In genomic region chr11:63719987-63720386, GRCh38 we compare ENCODE assay signal across 23 cellular contexts. TPM values are rescaled to one million over a fixed set of nuclear protein-coding genes. Genes with fewer than 3 reads are reported as not detected.
DNase-seq lines count a peak whose midpoint lies in the region; ATAC-seq and TF ChIP-seq lines count a peak whose summit lies in the region.
"Had no signal": no experiment of that assay in that cellular context is flagged by ENCODE, and none has a peak within 500 bp of the region (broad histone marks: within the 10 kb centered on the region; RNA-seq: fewer than 3 reads in every experiment).

No MANE protein-coding gene starts in this region.

- H3K36me3 ChIP-seq in subcutaneous abdominal adipose tissue (ENCODE audit: control insufficient read depth in 5 of 5, insufficient read depth in 5 of 5, low read length in 5 of 5), result peaks cover 3 to 14% (median 8%) of the 10 kb centered on the region in 5 donors
- H3K36me3 ChIP-seq: colonic mucosa had no signal

- H3K27me3 Mint-ChIP-seq in stimulated activated memory B cell treated with anti-CD40 and anti-IgM and Interleukin-4, amounts not matched to agents 10 μg/mL and 1 μg/mL and 100 μg/mL, for 72 hours, result no peaks in the 10 kb centered on the region
- H3K27me3 Mint-ChIP-seq: activated B cell treated with CpG ODN at 0.5 μM for 24 hours; activated CD8-positive, alpha-beta T cell treated with anti-CD3 and anti-CD28 coated beads for 36 hours; CD4-positive, alpha-beta memory T cell had no signal

- no peaks in the 10 kb centered on the region for H3K36me3 Mint-ChIP-seq in stimulated activated memory B cell treated with anti-CD40 and anti-IgM and Interleukin-4, amounts not matched to agents 10 μg/mL and 1 μg/mL and 100 μg/mL, for 72 hours

- H3K9me3 ChIP-seq in subcutaneous abdominal adipose tissue (ENCODE audit: control insufficient read depth in 5 of 5, low read length in 5 of 5), result no peaks in the 10 kb centered on the region
- H3K9me3 ChIP-seq: colonic mucosa had no signal

- H3K9ac ChIP-seq in subcutaneous abdominal adipose tissue (ENCODE audit: low read length in 5 of 5), result peak overlapping the region in 1 of 5 donors; percentile 37
- H3K9ac ChIP-seq: KMS-11 had no signal

- ATAC-seq in GM18505 (IDR thresholded peaks at IDR 0.05; ENCODE audit: unreplicated experiment), result no peak
- ATAC-seq in stimulated activated memory B cell treated with anti-CD40 and anti-IgM and Interleukin-4, amounts not matched to agents 10 μg/mL and 1 μg/mL and 100 μg/mL, for 72 hours, result no peak
- ATAC-seq: activated CD8-positive, alpha-beta T cell treated with anti-CD3 and anti-CD28 coated beads for 36 hours had no signal

- no peak overlapping the region for H3K4me3 ChIP-seq in subcutaneous abdominal adipose tissue (ENCODE audit: low read depth in 1 of 5, low read length in 5 of 5)
- H3K4me3 ChIP-seq: colonic mucosa, SK-N-MC had no signal

- peak; percentile 12 for DNase-seq in LHCN-M2 (ENCODE audit: low read depth)
- peak; percentile 15 for DNase-seq in brain pericyte (ENCODE audit: low read depth, low spot score)
- peak; percentile 77 for DNase-seq in iris pigment epithelial cell (ENCODE audit: low read depth)
- DNase-seq in NCI-H526 (lab: John Stamatoyannopoulos, UW), result no peak
- DNase-seq: activated B cell treated with CpG ODN at 0.5 μM for 24 hours; activated CD8-positive, alpha-beta T cell treated with anti-CD3 and anti-CD28 coated beads for 36 hours; aorta; CD4-positive, alpha-beta memory T cell; colonic mucosa; foreskin melanocyte; H9; kidney; NCI-H187 treated with DMSO at 0.1 percent for 48 hours; NCI-H2227 treated with DMSO at 0.1 percent for 48 hours; nucleus accumbens; retina; RPMI8226; T-helper 2 cell had no signal

- no peaks in the 10 kb centered on the region for H3K27me3 ChIP-seq in subcutaneous abdominal adipose tissue (ENCODE audit: control insufficient read depth in 5 of 5, insufficient read depth in 4 of 5, low read length in 5 of 5)
- H3K27me3 ChIP-seq: colonic mucosa had no signal

- H3K9me3 Mint-ChIP-seq in stimulated activated memory B cell treated with anti-CD40 and anti-IgM and Interleukin-4, amounts not matched to agents 10 μg/mL and 1 μg/mL and 100 μg/mL, for 72 hours, result no peaks in the 10 kb centered on the region
- H3K9me3 Mint-ChIP-seq: activated B cell treated with CpG ODN at 0.5 μM for 24 hours; activated CD8-positive, alpha-beta T cell treated with anti-CD3 and anti-CD28 coated beads for 36 hours; CD4-positive, alpha-beta memory T cell; H9 had no signal

- peak overlapping the region; percentile 42 for H3K27ac ChIP-seq in subcutaneous abdominal adipose tissue (ENCODE audit: low read depth, low read length)
- H3K27ac ChIP-seq: colonic mucosa, KMS-11, SK-N-MC had no signal

- no peak overlapping the region for H3K27ac Mint-ChIP-seq in stimulated activated memory B cell treated with anti-CD40 and anti-IgM and Interleukin-4, amounts not matched to agents 10 μg/mL and 1 μg/mL and 100 μg/mL, for 72 hours
- H3K27ac Mint-ChIP-seq: activated B cell treated with CpG ODN at 0.5 μM for 24 hours; activated CD8-positive, alpha-beta T cell treated with anti-CD3 and anti-CD28 coated beads for 36 hours; H9 had no signal

- TF ChIP-seq POLR2A in GM18505 (IDR thresholded peaks at IDR 0.05; ENCODE audit: borderline replicate concordance, extremely low read depth, insufficient read depth, insufficient read length), result no peak

- H3K4me3 Mint-ChIP-seq in stimulated activated memory B cell treated with anti-CD40 and anti-IgM and Interleukin-4, amounts not matched to agents 10 μg/mL and 1 μg/mL and 100 μg/mL, for 72 hours, result no peak overlapping the region
- H3K4me3 Mint-ChIP-seq: activated B cell treated with CpG ODN at 0.5 μM for 24 hours; activated CD8-positive, alpha-beta T cell treated with anti-CD3 and anti-CD28 coated beads for 36 hours; CD4-positive, alpha-beta memory T cell; H9 had no signal

- peaks cover 0 to 15% (median 8%) of the 10 kb centered on the region in 5 donors for H3K4me1 ChIP-seq in subcutaneous abdominal adipose tissue (ENCODE audit: control insufficient read depth in 5 of 5, insufficient read depth in 5 of 5, low read length in 5 of 5)
- H3K4me1 ChIP-seq: colonic mucosa had no signal

- H3K4me1 Mint-ChIP-seq in stimulated activated memory B cell treated with anti-CD40 and anti-IgM and Interleukin-4, amounts not matched to agents 10 μg/mL and 1 μg/mL and 100 μg/mL, for 72 hours, result no peaks in the 10 kb centered on the region
- H3K4me1 Mint-ChIP-seq: activated B cell treated with CpG ODN at 0.5 μM for 24 hours had no signal

RNA-seq across cellular contexts. Expression of gene RTN3, which starts 38.7 kb away (rescaled TPM):
- total RNA-seq in LHCN-M2 (2014; rRNA removed), result 50.7 and 64.1 TPM in 2 replicates
- 54.1 TPM for polyA plus RNA-seq in LHCN-M2 (2012)

RNA-seq across cellular contexts. Expression of gene ZFTA, which starts 48.6 kb away (rescaled TPM):
- 23.3 and 24.8 TPM in 2 replicates for total RNA-seq in LHCN-M2 (2014; rRNA removed)
- 6.8 TPM for polyA plus RNA-seq in LHCN-M2 (2012)

RNA-seq across cellular contexts. Expression of gene ATL3, which starts 48.8 kb away (rescaled TPM):
- 104 and 119 TPM in 2 replicates for total RNA-seq in LHCN-M2 (2014; rRNA removed)
- polyA plus RNA-seq in LHCN-M2 (2012), result 25.9 TPM

Comparison
In these comparisons a context has a peak if more than half of its experiments do, and no peak if none do; other contexts are left out.
1. DNase-seq: peak in LHCN-M2 (single experiment), brain pericyte (single experiment) and iris pigment epithelial cell (single experiment); none in NCI-H526 (0 of 2).